In genomic region chr1:227318852-227319607, GRCh38 we compare ENCODE assay signal across 8 cellular contexts. TPM values are rescaled to one million over a fixed set of nuclear protein-coding genes. Genes with fewer than 3 reads are reported as not detected.
DNase-seq lines count a peak whose midpoint lies in the region; ATAC-seq, FAIRE-seq and TF ChIP-seq lines count a peak whose summit lies in the region.

No MANE protein-coding gene starts in this region.

- FAIRE-seq in frontal cortex (lab: Jason Lieb, UNC): no peak

- H3K27me3 Mint-ChIP-seq in activated CD8-positive, alpha-beta T cell treated with anti-CD3 and anti-CD28 coated beads, Interleukin-2, amount 10 ng/mL, durations not matched to agents 7 days and 5 days (ENCODE audit: low read depth): peaks cover 55% of the 10 kb centered on the region
- H3K27me3 Mint-ChIP-seq in naive thymus-derived CD8-positive, alpha-beta T cell: peaks cover 44 to 73% (median 54%) of the 10 kb centered on the region in 5 donors

- DNase-seq in COLO668 (lab: John Stamatoyannopoulos, UW; ENCODE audit: unreplicated experiment): peak; percentile 77
- no peak for DNase-seq in LNCaP clone FGC (ENCODE audit: low read depth)
- no peak for DNase-seq in activated CD8-positive, alpha-beta T cell treated with anti-CD3 and anti-CD28 coated beads, Interleukin-2, amount 10 ng/mL, durations not matched to agents 7 days and 5 days
- DNase-seq in frontal cortex (ENCODE audit: low spot score in 2 of 2): peak; percentile 48 to 49
- peak in 3 of 10 donors; percentile 5 to 18 (median 8) for DNase-seq in naive thymus-derived CD8-positive, alpha-beta T cell

- H3K9me3 Mint-ChIP-seq in activated CD8-positive, alpha-beta T cell treated with anti-CD3 and anti-CD28 coated beads, Interleukin-2, amount 10 ng/mL, durations not matched to agents 7 days and 5 days (ENCODE audit: insufficient read depth): no peaks in the 10 kb centered on the region
- H3K9me3 Mint-ChIP-seq in naive thymus-derived CD8-positive, alpha-beta T cell: peaks cover 0 to 9% (median 6%) of the 10 kb centered on the region in 9 donors

- CTCF ChIA-PET in activated CD8-positive, alpha-beta T cell treated with anti-CD3 and anti-CD28 coated beads, Interleukin-2, amount 10 ng/mL, durations not matched to agents 7 days and 5 days (lab: Charles Lee): no interaction called here

- H3K27ac Mint-ChIP-seq in activated CD8-positive, alpha-beta T cell treated with anti-CD3 and anti-CD28 coated beads, Interleukin-2, amount 10 ng/mL, durations not matched to agents 7 days and 5 days: no peak overlapping the region
- H3K27ac Mint-ChIP-seq in naive thymus-derived CD8-positive, alpha-beta T cell: peak overlapping the region in 1 of 10 donors; percentile 19

- TF ChIP-seq CTCF in LNCaP clone FGC (IDR thresholded peaks at IDR 0.05; ENCODE audit: control insufficient read depth, extremely low read depth, insufficient read depth): no peak

- peaks cover 25% of the 10 kb centered on the region for H3K4me1 Mint-ChIP-seq in activated CD8-positive, alpha-beta T cell treated with anti-CD3 and anti-CD28 coated beads, Interleukin-2, amount 10 ng/mL, durations not matched to agents 7 days and 5 days (ENCODE audit: low read depth)
- peaks cover 0 to 12% (median 9%) of the 10 kb centered on the region in 4 donors for H3K4me1 Mint-ChIP-seq in naive thymus-derived CD8-positive, alpha-beta T cell

- no peaks in the 10 kb centered on the region for H3K36me3 Mint-ChIP-seq in activated CD8-positive, alpha-beta T cell treated with anti-CD3 and anti-CD28 coated beads, Interleukin-2, amount 10 ng/mL, durations not matched to agents 7 days and 5 days (ENCODE audit: low read depth)
- H3K36me3 Mint-ChIP-seq in naive thymus-derived CD8-positive, alpha-beta T cell: peaks cover 0 to 18% (median 2%) of the 10 kb centered on the region in 3 donors

- ATAC-seq in activated CD8-positive, alpha-beta T cell treated with anti-CD3 and anti-CD28 coated beads, Interleukin-2, amount 10 ng/mL, durations not matched to agents 7 days and 5 days: no peak
- ATAC-seq in naive thymus-derived CD8-positive, alpha-beta T cell: peak; percentile 57
- ATAC-seq in GM21423 (IDR thresholded peaks at IDR 0.05; ENCODE audit: unreplicated experiment): no peak
- no peak for ATAC-seq in GM19397 (IDR thresholded peaks at IDR 0.05; ENCODE audit: unreplicated experiment)
- no peak for ATAC-seq in HG02938 (IDR thresholded peaks at IDR 0.05; ENCODE audit: unreplicated experiment)

- POLR2A ChIA-PET in activated CD8-positive, alpha-beta T cell treated with anti-CD3 and anti-CD28 coated beads, Interleukin-2, amount 10 ng/mL, durations not matched to agents 7 days and 5 days (lab: Charles Lee): interaction anchor here (0.9 to 1.0 kb wide), 2 partner anchors 10 to 379 kb away, joined by 3 read pairs; partner anchors contain the start of gene COQ8A
- POLR2A ChIA-PET in naive thymus-derived CD8-positive, alpha-beta T cell (lab: Charles Lee): interaction anchor here (0.7 kb wide), 1 partner anchor 24 kb away, joined by 6 read pairs; no protein-coding TSS in a partner anchor

- peak overlapping the region; percentile 56 for H3K4me3 Mint-ChIP-seq in activated CD8-positive, alpha-beta T cell treated with anti-CD3 and anti-CD28 coated beads, Interleukin-2, amount 10 ng/mL, durations not matched to agents 7 days and 5 days
- peak overlapping the region; percentile 72 to 86 (median 80) for H3K4me3 Mint-ChIP-seq in naive thymus-derived CD8-positive, alpha-beta T cell

- peak overlapping the region; percentile 61 for H3K4me3 ChIP-seq in LNCaP clone FGC (ENCODE audit: low read depth, low read length)

RNA-seq across cellular contexts. Expression of gene CDC42BPA, which starts 0.7 kb away (rescaled TPM):
- total RNA-seq in activated CD8-positive, alpha-beta T cell treated with anti-CD3 and anti-CD28 coated beads, Interleukin-2, amount 10 ng/mL, durations not matched to agents 7 days and 5 days: under 1 TPM; 0.32 to 0.89 TPM
- 154 TPM for total RNA-seq in frontal cortex
- total RNA-seq in naive thymus-derived CD8-positive, alpha-beta T cell: 1 to 10 TPM; 1.3 to 1.5 TPM
- polyA plus RNA-seq in naive thymus-derived CD8-positive, alpha-beta T cell: under 1 TPM; 0.01 to 0.18 (median 0.09) TPM

Comparison
In these comparisons a context has a peak if more than half of its experiments do, and no peak if none do; other contexts are left out.
1. DNase-seq: peak in COLO668 (single experiment) and frontal cortex (2 of 2); none in LNCaP clone FGC (single experiment) and activated CD8-positive, alpha-beta T cell treated with anti-CD3 and anti-CD28 coated beads, Interleukin-2, amount 10 ng/mL, durations not matched to agents 7 days and 5 days (single experiment).
2. ATAC-seq: peak in naive thymus-derived CD8-positive, alpha-beta T cell (2 of 2); none in activated CD8-positive, alpha-beta T cell treated with anti-CD3 and anti-CD28 coated beads, Interleukin-2, amount 10 ng/mL, durations not matched to agents 7 days and 5 days (single experiment), GM21423 (single experiment), GM19397 (single experiment) and HG02938 (single experiment).
3. RNA of gene CDC42BPA, which starts 0.7 kb away (total RNA-seq): 154 TPM in frontal cortex (single experiment); 1.3 to 1.5 TPM in naive thymus-derived CD8-positive, alpha-beta T cell and 0.32 to 0.89 TPM in activated CD8-positive, alpha-beta T cell treated with anti-CD3 and anti-CD28 coated beads, Interleukin-2, amount 10 ng/mL, durations not matched to agents 7 days and 5 days; every median in the first group is over 10 times any median in the second.